Comparison of ENCODE assay signal across 1 cellular context in the genomic region with DNA sequence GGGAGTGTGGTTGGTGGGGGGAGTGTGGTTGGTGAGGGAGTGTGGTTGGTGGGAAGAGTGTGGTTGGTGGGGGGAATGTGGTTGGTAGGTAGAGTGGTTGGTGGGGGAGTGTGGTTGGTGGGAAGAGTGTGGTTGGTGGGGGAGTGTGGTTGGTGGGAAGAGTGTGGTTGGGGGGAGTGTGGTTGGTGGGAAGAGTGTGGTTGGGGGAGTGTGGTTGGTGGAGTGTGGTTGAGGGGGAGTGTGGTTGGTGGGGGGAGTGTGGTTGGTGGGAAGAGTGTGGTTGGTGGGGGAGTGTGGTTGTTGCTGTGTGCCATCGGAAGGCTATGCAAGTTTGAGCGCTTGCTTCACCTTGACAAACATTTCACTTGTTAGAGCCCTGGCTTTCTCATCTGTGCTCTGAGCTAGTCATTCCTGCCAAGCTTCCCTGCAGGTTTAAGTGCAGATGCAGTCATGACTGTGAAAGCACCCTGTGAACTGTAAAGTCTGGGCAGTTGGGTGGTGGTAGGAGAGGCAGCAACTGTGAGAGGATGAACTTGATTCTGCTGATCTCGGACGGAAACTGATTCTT.
TF ChIP-seq lines count a peak whose summit lies in the region.

No MANE protein-coding gene starts in this region.

TF ChIP-seq in GM12878, 131 proteins besides CTCF, POLR2A, EP300 and RAD21:
- TF ChIP-seq HDAC6 (IDR thresholded peaks at IDR 0.05; ENCODE audit: unreplicated experiment) (no peak), BRCA1 (IDR thresholded peaks at IDR 0.05; ENCODE audit: low read depth, low read length) (no peak), SIN3A (IDR thresholded peaks at IDR 0.05; ENCODE audit: low read depth, low read length) (no peak), MTA3 (IDR thresholded peaks at IDR 0.05; ENCODE audit: borderline replicate concordance, low read length) (no peak), PAX5 (IDR thresholded peaks at IDR 0.05; ENCODE audit: borderline replicate concordance, low read depth, low read length) (no peak; the same call in 1 of the 2 replicates), ZNF622 (IDR thresholded peaks at IDR 0.05) (no peak), CBX5 (IDR thresholded peaks at IDR 0.05; ENCODE audit: low read depth) (no peak), RUNX3 (IDR thresholded peaks at IDR 0.05; ENCODE audit: low read length) (peak; percentile 88), EGR1 (IDR thresholded peaks at IDR 0.05; ENCODE audit: borderline replicate concordance in 1 of 2, low read depth in 2 of 2, low read length in 2 of 2) (0 out of 3 replicates have a peak, but pooled peaks of 1 of the 2 experiments have one; percentile 8), EED (IDR thresholded peaks at IDR 0.05; ENCODE audit: low read depth) (peak; percentile 44), FOS (IDR thresholded peaks at IDR 0.05; ENCODE audit: borderline replicate concordance, extremely low read depth, insufficient read length) (no peak), NR2F1 (conservative IDR thresholded peaks at IDR 0.05) (no peak), SMC3 (IDR thresholded peaks at IDR 0.05; ENCODE audit: borderline replicate concordance, low read length) (no peak), ATF7 (IDR thresholded peaks at IDR 0.05; ENCODE audit: low read depth) (no peak), SUZ12 (IDR thresholded peaks at IDR 0.05; ENCODE audit: unreplicated experiment) (no peak), TCF3 (IDR thresholded peaks at IDR 0.05; ENCODE audit: borderline replicate concordance, insufficient read depth, low read depth, low read length) (no peak)
- TF ChIP-seq, protein P1, sequence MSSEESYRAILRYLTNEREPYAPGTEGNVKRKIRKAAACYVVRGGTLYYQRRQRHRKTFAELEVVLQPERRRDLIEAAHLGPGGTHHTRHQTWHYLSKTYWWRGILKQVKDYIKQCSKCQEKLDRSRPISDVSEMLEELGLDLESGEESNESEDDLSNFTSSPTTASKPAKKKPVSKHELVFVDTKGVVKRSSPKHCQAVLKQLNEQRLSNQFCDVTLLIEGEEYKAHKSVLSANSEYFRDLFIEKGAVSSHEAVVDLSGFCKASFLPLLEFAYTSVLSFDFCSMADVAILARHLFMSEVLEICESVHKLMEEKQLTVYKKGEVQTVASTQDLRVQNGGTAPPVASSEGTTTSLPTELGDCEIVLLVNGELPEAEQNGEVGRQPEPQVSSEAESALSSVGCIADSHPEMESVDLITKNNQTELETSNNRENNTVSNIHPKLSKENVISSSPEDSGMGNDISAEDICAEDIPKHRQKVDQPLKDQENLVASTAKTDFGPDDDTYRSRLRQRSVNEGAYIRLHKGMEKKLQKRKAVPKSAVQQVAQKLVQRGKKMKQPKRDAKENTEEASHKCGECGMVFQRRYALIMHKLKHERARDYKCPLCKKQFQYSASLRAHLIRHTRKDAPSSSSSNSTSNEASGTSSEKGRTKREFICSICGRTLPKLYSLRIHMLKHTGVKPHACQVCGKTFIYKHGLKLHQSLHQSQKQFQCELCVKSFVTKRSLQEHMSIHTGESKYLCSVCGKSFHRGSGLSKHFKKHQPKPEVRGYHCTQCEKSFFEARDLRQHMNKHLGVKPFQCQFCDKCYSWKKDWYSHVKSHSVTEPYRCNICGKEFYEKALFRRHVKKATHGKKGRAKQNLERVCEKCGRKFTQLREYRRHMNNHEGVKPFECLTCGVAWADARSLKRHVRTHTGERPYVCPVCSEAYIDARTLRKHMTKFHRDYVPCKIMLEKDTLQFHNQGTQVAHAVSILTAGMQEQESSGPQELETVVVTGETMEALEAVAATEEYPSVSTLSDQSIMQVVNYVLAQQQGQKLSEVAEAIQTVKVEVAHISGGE (CRISPR knock-in tag; IDR thresholded peaks at IDR 0.05) = no peak
TF ChIP-seq in GM12878: peak in this region for 3.
